ENCODE assay signal across 8 cellular contexts in the genomic region with DNA sequence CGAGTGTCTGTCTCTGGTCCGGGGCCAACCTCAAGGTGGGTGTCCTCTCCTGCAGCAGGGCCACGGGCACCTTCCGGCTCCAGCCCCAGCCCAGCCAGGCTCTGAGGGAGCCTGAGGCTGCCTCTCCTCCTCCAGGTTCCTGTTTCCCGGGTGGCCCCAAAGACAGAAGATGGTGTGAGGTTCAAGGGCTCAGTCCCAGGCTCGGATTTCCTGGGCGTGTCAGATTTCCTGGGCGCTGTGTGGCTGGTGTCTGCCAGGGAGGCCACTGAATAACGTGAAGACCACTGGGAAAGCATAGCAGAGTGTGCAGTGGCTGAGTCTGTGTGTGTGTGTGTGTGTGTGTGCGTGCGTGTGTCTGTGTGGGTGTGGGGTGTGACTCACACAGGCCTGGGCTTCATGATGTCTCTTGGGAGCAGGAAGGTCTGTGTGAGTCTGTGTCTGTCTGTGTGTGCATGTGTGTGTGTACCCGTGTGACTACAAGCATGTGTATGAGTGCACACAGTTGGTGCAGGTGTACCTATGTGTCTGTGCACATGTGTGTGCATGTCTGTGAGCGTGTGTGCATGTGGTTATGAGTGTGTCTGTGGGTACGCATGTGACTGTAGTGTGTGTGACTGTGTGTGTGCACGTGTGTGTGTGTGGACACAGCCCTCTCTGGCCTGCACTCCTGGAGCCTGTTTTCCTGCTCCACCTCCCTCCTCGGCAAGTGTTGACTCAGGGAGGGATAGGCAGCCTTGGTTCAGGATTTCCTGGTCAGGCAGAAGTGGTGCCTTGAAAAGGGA. TPM values are rescaled to one million over a fixed set of nuclear protein-coding genes. Genes with fewer than 3 reads are reported as not detected.
DNase-seq lines count a peak whose midpoint lies in the region; ATAC-seq and TF ChIP-seq lines count a peak whose summit lies in the region.

No MANE protein-coding gene starts in this region.

- H3K9ac ChIP-seq in PC-3 (ENCODE audit: low read length), result no peak overlapping the region

- H3K36me3 ChIP-seq in PC-3 (ENCODE audit: low read depth, low read length) (no peaks in the 10 kb centered on the region), urinary bladder (ENCODE audit: insufficient read depth) (no peaks in the 10 kb centered on the region)
- no peaks in the 10 kb centered on the region for H3K36me3 ChIP-seq in naive thymus-derived CD4-positive, alpha-beta T cell (ENCODE audit: control insufficient read depth in 2 of 3, insufficient read depth in 3 of 3, low read length in 3 of 3)

- DNase-seq in GM12865 (ENCODE audit: low read depth), result peak; percentile 27
- peak; percentile 35 for DNase-seq in PC-3
- DNase-seq in choroid plexus epithelial cell (ENCODE audit: low read depth), result peak; percentile 92
- DNase-seq in naive thymus-derived CD4-positive, alpha-beta T cell, result peak in 1 of 9 donors; percentile 41
- no peak for DNase-seq in NCI-H1417 treated with DMSO at 0.1 percent for 48 hours (lab: John Stamatoyannopoulos, UW)
- DNase-seq in hippocampal formation (lab: John Stamatoyannopoulos, UW), result no peak

- no peaks in the 10 kb centered on the region for H3K27me3 Mint-ChIP-seq in naive thymus-derived CD4-positive, alpha-beta T cell

- 49% methylated on average over 16 of the region's 16 CpGs for WGBS in urinary bladder

- no peaks in the 10 kb centered on the region for H3K9me3 Mint-ChIP-seq in naive thymus-derived CD4-positive, alpha-beta T cell

- no peaks in the 10 kb centered on the region for H3K27me3 ChIP-seq in PC-3 (ENCODE audit: low read length)
- no peaks in the 10 kb centered on the region for H3K27me3 ChIP-seq in naive thymus-derived CD4-positive, alpha-beta T cell (ENCODE audit: control insufficient read depth in 2 of 2, insufficient read depth in 2 of 2, low read length in 2 of 2)

- no peaks in the 10 kb centered on the region for H3K36me3 Mint-ChIP-seq in naive thymus-derived CD4-positive, alpha-beta T cell

- peaks cover 11% of the 10 kb centered on the region for H3K4me1 ChIP-seq in PC-3 (ENCODE audit: insufficient read depth, low read length)
- no peaks in the 10 kb centered on the region for H3K4me1 ChIP-seq in naive thymus-derived CD4-positive, alpha-beta T cell (ENCODE audit: control insufficient read depth in 2 of 2, insufficient read depth in 2 of 2, low read length in 2 of 2)
- no peaks in the 10 kb centered on the region for H3K4me1 ChIP-seq in urinary bladder (ENCODE audit: insufficient read depth)

- no peak overlapping the region for H3K4me3 ChIP-seq in GM12865 (ENCODE audit: low read depth, low read length)
- H3K4me3 ChIP-seq in PC-3 (ENCODE audit: low read length), result no peak overlapping the region
- H3K4me3 ChIP-seq in choroid plexus epithelial cell (ENCODE audit: low read depth, low read length), result no peak overlapping the region
- no peak overlapping the region for H3K4me3 ChIP-seq in naive thymus-derived CD4-positive, alpha-beta T cell (ENCODE audit: low read length)
- H3K4me3 ChIP-seq in urinary bladder (ENCODE audit: low read depth, low read length), result no peak overlapping the region

- ATAC-seq in PC-3 (peak; percentile 87), HG03354 (IDR thresholded peaks at IDR 0.05; ENCODE audit: poor library complexity, severe bottlenecking, unreplicated experiment) (no peak)
- peak; percentile 80 for ATAC-seq in naive thymus-derived CD4-positive, alpha-beta T cell

- H3K4me3 Mint-ChIP-seq in naive thymus-derived CD4-positive, alpha-beta T cell, result no peak overlapping the region

- BruUV-seq in PC-3 (replicated peaks; lab: Mats Ljungman, UMichigan), result no TSS peak

- no peaks in the 10 kb centered on the region for H3F3A ChIP-seq in PC-3 (ENCODE audit: low read length, unreplicated experiment)

- POLR2A ChIA-PET in PC-3 (lab: Charles Lee; ENCODE audit: unreplicated experiment), result no interaction called here
- POLR2A ChIA-PET in naive thymus-derived CD4-positive, alpha-beta T cell (lab: Charles Lee), result no interaction called here

- CTCF ChIA-PET in PC-3 (lab: Charles Lee), result no interaction called here
- CTCF ChIA-PET in naive thymus-derived CD4-positive, alpha-beta T cell (lab: Charles Lee), result no interaction called here

- no peak for TF ChIP-seq CTCF in GM12865 (IDR thresholded peaks at IDR 0.05; ENCODE audit: insufficient read depth, low read depth, low read length, missing control alignments)
- no peak for TF ChIP-seq CTCF in PC-3 (conservative IDR thresholded peaks at IDR 0.05; ENCODE audit: low read depth, low read length)
- no peak for TF ChIP-seq CTCF in choroid plexus epithelial cell (conservative IDR thresholded peaks at IDR 0.05; ENCODE audit: low read depth, low read length)

- H3K9me3 ChIP-seq in PC-3 (ENCODE audit: low read length), result no peaks in the 10 kb centered on the region
- no peaks in the 10 kb centered on the region for H3K9me3 ChIP-seq in naive thymus-derived CD4-positive, alpha-beta T cell (ENCODE audit: control insufficient read depth in 2 of 3, low read length in 3 of 3)

- H3K27ac ChIP-seq in PC-3 (ENCODE audit: low read length), result no peak overlapping the region
- no peak overlapping the region for H3K27ac ChIP-seq in naive thymus-derived CD4-positive, alpha-beta T cell (ENCODE audit: low read depth, low read length)
- H3K27ac ChIP-seq in urinary bladder (ENCODE audit: low read depth), result peak overlapping the region; percentile 4

- peak overlapping the region; percentile 41 for H3K4me2 ChIP-seq in PC-3 (ENCODE audit: low read length)

- peak overlapping the region; percentile 45; the same call in 1 of the 2 replicates for H2AFZ ChIP-seq in PC-3 (ENCODE audit: low read length)

- H3K79me2 ChIP-seq in PC-3 (ENCODE audit: low read length), result no peaks in the 10 kb centered on the region

- intact Hi-C loops in PC-3 (cut with micrococcal nuclease), result no loop called here
- intact Hi-C loops in naive thymus-derived CD4-positive, alpha-beta T cell (cut with micrococcal nuclease), result no loop called here

- H3K27ac Mint-ChIP-seq in naive thymus-derived CD4-positive, alpha-beta T cell, result no peak overlapping the region

- no peaks in the 10 kb centered on the region for H4K20me1 ChIP-seq in PC-3 (ENCODE audit: low read length)

- H3K4me1 Mint-ChIP-seq in naive thymus-derived CD4-positive, alpha-beta T cell, result peaks cover 0 to 10% (median 0%) of the 10 kb centered on the region in 7 donors

- H3K9me2 ChIP-seq in PC-3 (replicated peaks; ENCODE audit: low read length), result no peaks in the 10 kb centered on the region

RNA-seq across cellular contexts. Expression of gene CEBPA, which starts 28.3 kb away (rescaled TPM):
- total RNA-seq in PC-3 (2014; rRNA removed), result 2.9 and 6.3 TPM in 2 replicates
- 10 to 100 TPM in 1 of 5 experiments, 1 to 10 TPM in 3, under 1 TPM in 1; 0.22 to 26.2 (median 1.9) TPM for total RNA-seq in naive thymus-derived CD4-positive, alpha-beta T cell
- polyA plus RNA-seq in naive thymus-derived CD4-positive, alpha-beta T cell, result not detected
- total RNA-seq in urinary bladder, result 10.4 TPM
- polyA plus RNA-seq in urinary bladder, result 10.8 TPM

RNA-seq across cellular contexts. Expression of gene SLC7A10, which starts 48.4 kb away (rescaled TPM):
- total RNA-seq in PC-3 (2014; rRNA removed) (not detected in 2 replicates), urinary bladder (2.2 TPM)
- total RNA-seq in naive thymus-derived CD4-positive, alpha-beta T cell, result not detected
- polyA plus RNA-seq in naive thymus-derived CD4-positive, alpha-beta T cell, result not detected
- polyA plus RNA-seq in urinary bladder, result 1.1 TPM

Comparison
In these comparisons a context has a peak if more than half of its experiments do, and no peak if none do; other contexts are left out.
1. DNase-seq: peak in GM12865 (single experiment), PC-3 (single experiment) and choroid plexus epithelial cell (single experiment); none in NCI-H1417 treated with DMSO at 0.1 percent for 48 hours (single experiment) and hippocampal formation (0 of 2).